Comparison of ENCODE assay signal across 8 cellular contexts in the genomic region with DNA sequence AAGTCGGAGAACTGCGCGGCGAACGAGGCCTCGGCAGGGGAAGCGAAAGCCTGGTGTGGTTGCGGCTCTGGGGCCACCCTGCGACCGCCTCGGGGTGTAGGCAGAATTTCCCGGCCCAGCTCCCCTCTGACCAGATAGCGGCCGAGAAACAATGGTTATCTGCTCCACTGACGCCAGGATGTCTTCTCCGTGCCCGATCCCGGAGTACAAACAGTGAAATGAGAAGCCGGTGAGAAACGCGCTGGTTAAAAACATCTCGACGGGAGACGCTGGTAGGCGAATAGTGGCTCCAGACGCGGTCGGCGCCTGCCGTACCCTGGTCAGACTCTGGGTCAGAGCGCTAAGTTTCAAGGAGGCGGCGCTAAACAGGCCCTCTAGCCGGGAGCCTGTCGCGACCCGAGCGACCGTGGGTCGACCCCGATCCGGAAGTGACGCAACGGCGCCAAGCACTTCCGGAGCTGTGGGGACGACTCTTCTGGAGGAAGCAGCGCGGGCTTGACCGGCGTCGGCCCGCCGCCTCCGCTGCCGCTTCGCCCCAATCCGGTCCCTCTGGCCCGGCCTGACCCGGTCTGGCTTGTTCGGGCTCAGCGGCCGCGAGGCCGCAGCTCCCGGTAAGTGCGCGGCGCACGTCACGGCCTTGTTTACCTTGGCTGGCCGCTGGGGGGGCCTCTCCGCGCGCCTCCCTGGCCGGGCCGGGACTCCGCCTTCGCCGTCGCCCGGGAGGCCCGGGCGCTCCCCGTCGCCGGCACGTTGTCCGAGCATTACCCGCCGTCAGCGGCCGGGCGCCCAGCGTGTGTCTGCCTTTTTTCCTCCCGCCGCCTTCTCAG. TPM values are rescaled to one million over a fixed set of nuclear protein-coding genes. Genes with fewer than 3 reads are reported as not detected.
DNase-seq lines count a peak whose midpoint lies in the region; ATAC-seq and TF ChIP-seq lines count a peak whose summit lies in the region.

TSS of gene ARIH2 (plus strand) at position 455 of the 827 bp plus-strand sequence. CDS start 8,717 bp downstream, outside the sequence.

- H3K9ac ChIP-seq in duodenal mucosa (ENCODE audit: low read depth in 1 of 2, low read length in 2 of 2) = peak within 1 kb of the TSS; percentile 94 to 96

- intact Hi-C loops in activated CD4-positive, alpha-beta memory T cell treated with anti-CD3 and anti-CD28 coated beads for 36 hours (cut with micrococcal nuclease) = loop anchor here (1.0 to 5.0 kb wide), 6 partner anchors 10 to 650 kb away; partner anchors contain the start of genes IP6K2, PRKAR2A and WDR6
- intact Hi-C loops in lower leg skin (cut with DNase I; ENCODE audit: low total_unique reads) = no loop called here

- no peaks in the 10 kb centered on the region for H3K27me3 Mint-ChIP-seq in activated CD4-positive, alpha-beta memory T cell treated with anti-CD3 and anti-CD28 coated beads for 36 hours

- H3K27ac Mint-ChIP-seq in activated CD4-positive, alpha-beta memory T cell treated with anti-CD3 and anti-CD28 coated beads for 36 hours = peak within 1 kb of the TSS; percentile 100

- TF ChIP-seq CTCF in lower leg skin (IDR thresholded peaks at IDR 0.05) = no peak

- TF ChIP-seq POLR2A in lower leg skin (IDR thresholded peaks at IDR 0.05) = peak in 1 of 2 donors; percentile 48

- no peaks in the 10 kb centered on the region for H3K9me3 Mint-ChIP-seq in activated CD4-positive, alpha-beta memory T cell treated with anti-CD3 and anti-CD28 coated beads for 36 hours

- no peaks in the 10 kb centered on the region for H3K9me3 ChIP-seq in duodenal mucosa (ENCODE audit: control insufficient read depth in 1 of 2, low read length in 2 of 2)

- DNase-seq in C1 segment of cervical spinal cord (lab: John Stamatoyannopoulos, UW) = peak; percentile 52 to 92 (median 86)
- DNase-seq in GM19238 (ENCODE audit: insufficient read length, low spot score) = peak; percentile 89
- peak; percentile 95 for DNase-seq in NCI-H82 (lab: John Stamatoyannopoulos, UW)
- DNase-seq in activated CD4-positive, alpha-beta memory T cell treated with anti-CD3 and anti-CD28 coated beads for 36 hours = peak; percentile 94
- peak; percentile 83 to 98 for DNase-seq in lower leg skin (ENCODE audit: low spot score in 2 of 2)
- peak; percentile 57 to 75 (median 65) for DNase-seq in stimulated activated CD4-positive, alpha-beta T cell treated with anti-CD3 and anti-CD28 coated beads, TNF-alpha, amount 100 ng/mL, for 1 hour (ENCODE audit: low read depth in 3 of 3, low spot score in 1 of 3)

- peaks cover 17% of the 10 kb centered on the region for H3K36me3 Mint-ChIP-seq in activated CD4-positive, alpha-beta memory T cell treated with anti-CD3 and anti-CD28 coated beads for 36 hours

- peak; percentile 73 for ATAC-seq in HG03442 (IDR thresholded peaks at IDR 0.05; ENCODE audit: unreplicated experiment)

- H3K4me3 ChIP-seq in duodenal mucosa (ENCODE audit: low read depth in 1 of 2, low read length in 2 of 2) = peak within 1 kb of the TSS; percentile 82 to 97
- H3K4me3 ChIP-seq in lower leg skin (ENCODE audit: low read depth, poor library complexity, severe bottlenecking) = peak within 1 kb of the TSS; percentile 83

- peaks cover 0 to 15% of the 10 kb centered on the region in 2 donors for H3K36me3 ChIP-seq in duodenal mucosa (ENCODE audit: control insufficient read depth in 1 of 2, insufficient read depth in 2 of 2, low read length in 2 of 2)

- peaks cover 0 to 16% of the 10 kb centered on the region in 2 donors for H3K4me1 ChIP-seq in duodenal mucosa (ENCODE audit: control insufficient read depth in 1 of 2, insufficient read depth in 2 of 2, low read length in 2 of 2)

- CTCF ChIA-PET in activated CD4-positive, alpha-beta memory T cell treated with anti-CD3 and anti-CD28 coated beads for 36 hours (lab: Charles Lee) = interaction anchor here (0.7 to 2.7 kb wide), 12 partner anchors 9 to 179 kb away, joined by 3 to 15 read pairs (median 4); partner anchors contain the start of genes NDUFAF3, PRKAR2A and SLC25A20

- POLR2A ChIA-PET in activated CD4-positive, alpha-beta memory T cell treated with anti-CD3 and anti-CD28 coated beads for 36 hours (lab: Charles Lee) = interaction anchor here (0.9 to 2.7 kb wide), 14 partner anchors 8 to 440 kb away, joined by 3 to 56 read pairs (median 6); partner anchors contain the start of genes IP6K2, NDUFAF3, P4HTM and QRICH1

- peaks cover 31% of the 10 kb centered on the region for H3K4me1 Mint-ChIP-seq in activated CD4-positive, alpha-beta memory T cell treated with anti-CD3 and anti-CD28 coated beads for 36 hours (ENCODE audit: low read depth)

- H3K27ac ChIP-seq in duodenal mucosa (ENCODE audit: low read depth, low read length) = peak within 1 kb of the TSS; percentile 94

- WGBS in lower leg skin, 2 donors = 0 to 1% methylated on average over 53 to 55 of the region's 97 CpGs

- peak within 1 kb of the TSS; percentile 98 for H3K4me3 Mint-ChIP-seq in activated CD4-positive, alpha-beta memory T cell treated with anti-CD3 and anti-CD28 coated beads for 36 hours

- H3K27me3 ChIP-seq in duodenal mucosa (ENCODE audit: control insufficient read depth in 1 of 2, insufficient read depth in 2 of 2, low read length in 2 of 2) = no peaks in the 10 kb centered on the region

RNA-seq across cellular contexts. Expression of gene ARIH2, which starts in this region (rescaled TPM):
- 100 to 1,000 TPM; 109 to 130 TPM for total RNA-seq in activated CD4-positive, alpha-beta memory T cell treated with anti-CD3 and anti-CD28 coated beads for 36 hours
- 10 to 100 TPM; 41.5 to 75.7 (median 69.1) TPM for total RNA-seq in lower leg skin

Comparison
In these comparisons a context has a peak if more than half of its experiments do, and no peak if none do; other contexts are left out.
1. Peak in every context shown above with its lines: DNase-seq, ATAC-seq, H3K4me3 ChIP-seq and H3K27ac ChIP-seq.